Comparison of ENCODE assay signal across 24 cellular contexts in the genomic region with DNA sequence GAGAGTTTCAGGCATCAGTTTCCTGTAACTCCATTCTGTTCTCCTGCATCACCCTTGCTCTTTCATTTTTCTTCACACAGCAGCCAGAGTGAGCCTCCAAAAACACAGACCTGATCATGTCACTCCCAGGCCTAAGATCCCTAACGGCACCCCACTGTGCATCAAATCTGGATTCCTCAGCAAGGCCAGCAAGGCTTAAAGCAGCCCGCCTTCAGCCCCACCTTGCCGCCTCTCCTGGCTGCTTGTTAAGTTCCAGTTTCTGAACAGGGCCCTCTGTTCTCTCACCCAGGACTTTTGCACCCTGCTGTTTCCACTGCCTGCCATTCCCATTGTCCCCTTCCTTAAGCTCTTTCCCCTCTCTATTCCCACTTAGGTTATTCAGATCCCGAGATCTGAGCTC. TPM values are rescaled to one million over a fixed set of nuclear protein-coding genes. Genes with fewer than 3 reads are reported as not detected.
A peak's percentile ranks its signal among the peaks of the same experiment; 100 is the strongest.
DNase-seq lines count a peak whose midpoint lies in the region; ATAC-seq and TF ChIP-seq lines count a peak whose summit lies in the region.
"Had no signal": no experiment of that assay in that cellular context is flagged by ENCODE, and none has a peak within 500 bp of the region (broad histone marks: within the 10 kb centered on the region; RNA-seq: fewer than 3 reads in every experiment).

No MANE protein-coding gene starts in this region.

- H4K20me1 ChIP-seq in neural progenitor cell (ENCODE audit: low read depth) = no peaks in the 10 kb centered on the region

- H3K79me2 ChIP-seq in neural progenitor cell (ENCODE audit: low read depth) = no peaks in the 10 kb centered on the region

- no peak overlapping the region for H2AFZ ChIP-seq in neural progenitor cell (replicated peaks)

- TF ChIP-seq CTCF in Caco-2 (IDR thresholded peaks at IDR 0.05; ENCODE audit: insufficient read depth in 1 of 2, low read depth in 1 of 2, low read length in 1 of 2, severe bottlenecking in 1 of 2, unreplicated experiment in 1 of 2) (no peak), body of pancreas (IDR thresholded peaks at IDR 0.05) (no peak), neural progenitor cell (IDR thresholded peaks at IDR 0.05) (no peak)

- peaks cover 5% of the 10 kb centered on the region; the same call in 1 of the 2 replicates for H3K9me3 ChIP-seq in Caco-2
- no peaks in the 10 kb centered on the region for H3K9me3 ChIP-seq in body of pancreas
- H3K9me3 ChIP-seq in neural progenitor cell (ENCODE audit: low read depth) = no peaks in the 10 kb centered on the region
- H3K9me3 ChIP-seq: colonic mucosa, thoracic aorta had no signal

- peaks cover 63% of the 10 kb centered on the region for H3K4me1 Mint-ChIP-seq in Caco-2 (ENCODE audit: low read depth, unreplicated experiment)
- peaks cover 15% of the 10 kb centered on the region for H3K4me1 Mint-ChIP-seq in neural progenitor cell

- H3K27me3 ChIP-seq in Caco-2 (replicated peaks; ENCODE audit: control insufficient read depth, insufficient read depth, low read length) = no peaks in the 10 kb centered on the region
- H3K27me3 ChIP-seq in body of pancreas = no peaks in the 10 kb centered on the region
- H3K27me3 ChIP-seq in neural progenitor cell = no peaks in the 10 kb centered on the region
- H3K27me3 ChIP-seq: colonic mucosa had no signal

- no peak for DNase-seq in Caco-2
- DNase-seq in body of pancreas = no peak
- peak; percentile 71 for DNase-seq in neural progenitor cell (ENCODE audit: low spot score)
- no peak for DNase-seq in SHP77 treated with DMSO at 0.1 percent for 48 hours (lab: John Stamatoyannopoulos, UW)
- DNase-seq in G401 (ENCODE audit: low spot score) = no peak
- DNase-seq: ACHN; activated CD8-positive, alpha-beta memory T cell treated with anti-CD3 and anti-CD28 coated beads for 24 hours; activated T-cell treated with anti-CD3 and anti-CD28 coated beads, Interleukin-2, amount 50 U/mL, for 72 hours; colonic mucosa; hippocampal formation; NCI-H1694; NCI-H2227 treated with DMSO at 0.1 percent for 48 hours; NCI-H82; T-helper 9 cell had no signal

- H3K9me3 Mint-ChIP-seq in Caco-2 (ENCODE audit: unreplicated experiment) = peaks cover 9% of the 10 kb centered on the region
- H3K9me3 Mint-ChIP-seq in neural progenitor cell = no peaks in the 10 kb centered on the region
- H3K9me3 Mint-ChIP-seq: activated naive CD4-positive, alpha-beta T cell treated with anti-CD3 and anti-CD28 coated beads, Interleukin-2, amount 50 U/mL, for 72 hours; activated T-cell treated with anti-CD3 and anti-CD28 coated beads, Interleukin-2, amount 50 U/mL, for 72 hours had no signal

- CTCF ChIA-PET in Caco-2 (lab: Charles Lee) = interaction anchor here (1.5 kb wide), 2 partner anchors 21 to 29 kb away, joined by 3 to 4 read pairs; a partner anchor contains a TSS

- in situ Hi-C loops in G401 (cut with HindIII; ENCODE audit: low sequenced_read_pairs) = no loop called here

- H3K4me3 Mint-ChIP-seq in Caco-2 (ENCODE audit: unreplicated experiment) (no peak overlapping the region), neural progenitor cell (no peak overlapping the region)
- H3K4me3 Mint-ChIP-seq: activated T-cell treated with anti-CD3 and anti-CD28 coated beads, Interleukin-2, amount 50 U/mL, for 72 hours; nephron had no signal

- H3K27ac Mint-ChIP-seq in Caco-2 (ENCODE audit: unreplicated experiment) (peak overlapping the region; percentile 81), neural progenitor cell (no peak overlapping the region)
- H3K27ac Mint-ChIP-seq: activated naive CD4-positive, alpha-beta T cell treated with anti-CD3 and anti-CD28 coated beads, Interleukin-2, amount 50 U/mL, for 72 hours; activated T-cell treated with anti-CD3 and anti-CD28 coated beads, Interleukin-2, amount 50 U/mL, for 72 hours; nephron had no signal

- POLR2A ChIA-PET in Caco-2 (lab: Charles Lee) = interaction anchor here (0.7 kb wide), 1 partner anchor 290 kb away, joined by 3 read pairs; no protein-coding TSS in a partner anchor

- H3K27ac ChIP-seq in body of pancreas = peak overlapping the region; percentile 13 to 66 (median 44)
- no peak overlapping the region for H3K27ac ChIP-seq in neural progenitor cell
- H3K27ac ChIP-seq: colonic mucosa, SK-N-MC, thoracic aorta had no signal

- H3K4me3 ChIP-seq in Caco-2 (ENCODE audit: low read depth, low read length) (no peak overlapping the region), body of pancreas (no peak overlapping the region), neural progenitor cell (no peak overlapping the region)
- H3K4me3 ChIP-seq: colonic mucosa, SK-N-MC, thoracic aorta had no signal

- intact Hi-C loops in Caco-2 (cut with micrococcal nuclease; ENCODE audit: unreplicated experiment) (no loop called here), body of pancreas (cut with DNase I) (no loop called here)

- no peaks in the 10 kb centered on the region for H3K27me3 Mint-ChIP-seq in Caco-2 (ENCODE audit: insufficient read depth, unreplicated experiment)
- H3K27me3 Mint-ChIP-seq in neural progenitor cell (ENCODE audit: insufficient read depth, low read depth) = peaks cover 10% of the 10 kb centered on the region

- peaks cover 5% of the 10 kb centered on the region for H3K36me3 Mint-ChIP-seq in Caco-2 (ENCODE audit: insufficient read depth, unreplicated experiment)
- H3K36me3 Mint-ChIP-seq in neural progenitor cell = no peaks in the 10 kb centered on the region
- H3K36me3 Mint-ChIP-seq: activated naive CD4-positive, alpha-beta T cell treated with anti-CD3 and anti-CD28 coated beads, Interleukin-2, amount 50 U/mL, for 72 hours had no signal

- no TSS peak for BruUV-seq in Caco-2 (replicated peaks; lab: Mats Ljungman, UMichigan)

- 87 to 90% methylated on average over 4 of the region's 4 CpGs for WGBS in body of pancreas, 2 donors

- TF ChIP-seq POLR2A in body of pancreas (IDR thresholded peaks at IDR 0.05) = no peak

- H3K4me1 ChIP-seq in Caco-2 (peaks cover 56% of the 10 kb centered on the region), body of pancreas (peaks cover 36% of the 10 kb centered on the region), neural progenitor cell (peaks cover 15% of the 10 kb centered on the region)

- no peak overlapping the region for H3K9ac ChIP-seq in neural progenitor cell

- ATAC-seq in body of pancreas (no peak), HG03571 (IDR thresholded peaks at IDR 0.05; ENCODE audit: unreplicated experiment) (no peak)
- ATAC-seq: activated CD4-positive, CD25-positive, alpha-beta regulatory T cell treated with anti-CD3 and anti-CD28 coated beads, Interleukin-2, amount 50 U/mL, for 24 hours; activated naive CD4-positive, alpha-beta T cell treated with anti-CD3 and anti-CD28 coated beads, Interleukin-2, amount 50 U/mL, for 72 hours; activated T-cell treated with anti-CD3 and anti-CD28 coated beads, Interleukin-2, amount 50 U/mL, for 72 hours had no signal

- H3F3A ChIP-seq in neural progenitor cell (ENCODE audit: low read depth) = peaks cover 15% of the 10 kb centered on the region

- H3K4me2 ChIP-seq in neural progenitor cell = peak overlapping the region; percentile 47

- H3K36me3 ChIP-seq in Caco-2 (ENCODE audit: control insufficient read depth, insufficient read depth, low read length) = no peaks in the 10 kb centered on the region
- no peaks in the 10 kb centered on the region for H3K36me3 ChIP-seq in body of pancreas (replicated peaks in 1 of 2; ENCODE audit: insufficient read depth in 1 of 2, low read depth in 2 of 2)
- H3K36me3 ChIP-seq in neural progenitor cell = no peaks in the 10 kb centered on the region
- H3K36me3 ChIP-seq: colonic mucosa, thoracic aorta had no signal

RNA-seq across cellular contexts. Expression of a gene that starts 29.3 kb away (rescaled TPM):
- total RNA-seq in Caco-2 (2022) (8.7 and 10.4 TPM in 2 replicates), body of pancreas (10 to 100 TPM; 11.2 to 23.3 TPM), neural progenitor cell (ENCODE audit: low replicate concordance) (0.04 and 0.56 TPM in 2 replicates)
- total RNA-seq in G401 (2014; rRNA removed; shearing (Covaris generic)) = not detected in 2 replicates

RNA-seq across cellular contexts. Expression of a gene that starts 33.0 kb away (rescaled TPM):
- total RNA-seq in Caco-2 (2022) (0.18 TPM in 1 of 2 replicates, not detected in the other), body of pancreas (not detected), neural progenitor cell (ENCODE audit: low replicate concordance) (not detected in 2 replicates)
- not detected in 2 replicates for total RNA-seq in G401 (2014; rRNA removed; shearing (Covaris generic))
- total RNA-seq: activated naive CD4-positive, alpha-beta T cell treated with anti-CD3 and anti-CD28 coated beads, Interleukin-2, amount 50 U/mL, for 72 hours; activated T-cell treated with anti-CD3 and anti-CD28 coated beads, Interleukin-2, amount 50 U/mL, for 72 hours; H1; kidney epithelial cell; mesenteric fat pad; pulmonary artery endothelial cell; thoracic aorta had no signal

RNA-seq across cellular contexts. Expression of a gene that starts 47.8 kb away (rescaled TPM):
- total RNA-seq in Caco-2 (2022) = 11.8 and 11.9 TPM in 2 replicates
- total RNA-seq in body of pancreas = 1 to 10 TPM; 5.4 to 5.9 TPM
- 17.7 and 27.0 TPM in 2 replicates for total RNA-seq in neural progenitor cell (ENCODE audit: low replicate concordance)
- total RNA-seq in G401 (2014; rRNA removed; shearing (Covaris generic)) = 9.6 and 14.9 TPM in 2 replicates

RNA-seq across cellular contexts. Expression of a gene that starts 49.9 kb away (rescaled TPM):
- total RNA-seq in Caco-2 (2022) = 36.4 and 38.9 TPM in 2 replicates
- 1 to 10 TPM; 4.9 to 9.3 TPM for total RNA-seq in body of pancreas
- total RNA-seq in neural progenitor cell (ENCODE audit: low replicate concordance) = 6.0 and 10.0 TPM in 2 replicates
- 18.8 and 25.6 TPM in 2 replicates for total RNA-seq in G401 (2014; rRNA removed; shearing (Covaris generic))

RNA-seq across cellular contexts. Expression of a gene that starts 57.0 kb away (rescaled TPM):
- not detected in 2 replicates for total RNA-seq in Caco-2 (2022)
- 10 to 100 TPM; 14.8 to 45.1 TPM for total RNA-seq in body of pancreas
- total RNA-seq in neural progenitor cell (ENCODE audit: low replicate concordance) = not detected in 2 replicates
- not detected in 2 replicates for total RNA-seq in G401 (2014; rRNA removed; shearing (Covaris generic))
- total RNA-seq: H1, kidney epithelial cell, pulmonary artery endothelial cell had no signal
